Comparison of ENCODE assay signal across 8 cellular contexts in the genomic region with DNA sequence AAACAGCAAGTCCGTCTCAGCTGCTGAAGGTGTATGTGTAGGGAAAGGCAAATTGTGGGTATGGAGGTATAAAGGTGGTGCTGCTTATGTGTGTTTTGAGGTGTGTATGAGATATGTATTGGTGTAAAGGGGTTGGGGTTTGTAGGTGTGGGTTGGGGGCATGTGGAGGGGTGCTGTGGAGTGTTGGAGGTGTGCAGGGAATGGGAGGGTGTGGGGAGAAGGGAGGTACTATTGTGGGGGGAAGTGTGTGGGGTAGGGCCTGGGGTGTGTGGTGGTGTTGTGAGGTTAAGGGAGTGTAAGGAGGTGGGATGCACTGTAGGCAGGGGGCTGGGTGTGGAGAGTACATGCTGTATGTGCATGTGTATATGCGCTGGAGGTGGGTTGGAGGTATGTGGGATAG. TPM values are rescaled to one million over a fixed set of nuclear protein-coding genes. Genes with fewer than 3 reads are reported as not detected.
DNase-seq lines count a peak whose midpoint lies in the region; ATAC-seq and TF ChIP-seq lines count a peak whose summit lies in the region.

No MANE protein-coding gene starts in this region.

- peaks cover 36% of the 10 kb centered on the region for H3K4me1 ChIP-seq in right cardiac atrium (ENCODE audit: control insufficient read depth, insufficient read depth, low read length)
- H3K4me1 ChIP-seq in skeletal muscle tissue (ENCODE audit: control insufficient read depth in 3 of 3, insufficient read depth in 3 of 3, low read length in 3 of 3): peaks cover 50 to 65% (median 61%) of the 10 kb centered on the region in 3 donors

- ATAC-seq in right cardiac atrium: peak; percentile 6 to 31
- no peak for ATAC-seq in activated CD4-positive, CD25-positive, alpha-beta regulatory T cell treated with anti-CD3 and anti-CD28 coated beads, Interleukin-2, amount 50 U/mL, for 24 hours

- H3K9me3 ChIP-seq in right cardiac atrium (ENCODE audit: control insufficient read depth, low read length): no peaks in the 10 kb centered on the region
- H3K9me3 ChIP-seq in skeletal muscle tissue (ENCODE audit: control insufficient read depth in 3 of 3, low read length in 3 of 3): no peaks in the 10 kb centered on the region

- peaks cover 55% of the 10 kb centered on the region for H3K4me1 Mint-ChIP-seq in HFFc6 (ENCODE audit: low read depth)
- H3K4me1 Mint-ChIP-seq in activated naive CD8-positive, alpha-beta T cell treated with anti-CD3 and anti-CD28 coated beads for 36 hours: peaks cover 76% of the 10 kb centered on the region

- H3K27me3 ChIP-seq in right cardiac atrium (ENCODE audit: control insufficient read depth, insufficient read depth): no peaks in the 10 kb centered on the region
- no peaks in the 10 kb centered on the region for H3K27me3 ChIP-seq in skeletal muscle tissue (ENCODE audit: control insufficient read depth in 3 of 3, insufficient read depth in 3 of 3, low read length in 3 of 3)

- H3K36me3 Mint-ChIP-seq in HFFc6 (ENCODE audit: low read depth): peaks cover 5% of the 10 kb centered on the region; the same call in 1 of the 2 replicates
- peaks cover 41% of the 10 kb centered on the region for H3K36me3 Mint-ChIP-seq in activated naive CD8-positive, alpha-beta T cell treated with anti-CD3 and anti-CD28 coated beads for 36 hours

- peak overlapping the region in 1 of 3 donors; percentile 62 for H3K9ac ChIP-seq in skeletal muscle tissue (ENCODE audit: low read depth in 1 of 3, low read length in 3 of 3)

- no peak overlapping the region for H3K4me3 Mint-ChIP-seq in HFFc6
- no peak overlapping the region for H3K4me3 Mint-ChIP-seq in activated naive CD8-positive, alpha-beta T cell treated with anti-CD3 and anti-CD28 coated beads for 36 hours

- TF ChIP-seq CTCF in HFFc6 (IDR thresholded peaks at IDR 0.05): no peak

- peak overlapping the region; percentile 70 for H3K27ac Mint-ChIP-seq in HFFc6
- peak overlapping the region; percentile 90 for H3K27ac Mint-ChIP-seq in activated naive CD8-positive, alpha-beta T cell treated with anti-CD3 and anti-CD28 coated beads for 36 hours

- no peaks in the 10 kb centered on the region; the same call in 1 of the 2 replicates for H3K27me3 Mint-ChIP-seq in HFFc6 (ENCODE audit: insufficient read depth)
- no peaks in the 10 kb centered on the region for H3K27me3 Mint-ChIP-seq in activated naive CD8-positive, alpha-beta T cell treated with anti-CD3 and anti-CD28 coated beads for 36 hours

- intact Hi-C loops in right cardiac atrium (cut with DNase I): no loop called here

- peaks cover under 1 to 7% (median 4%) of the 10 kb centered on the region in 3 donors for H3K36me3 ChIP-seq in skeletal muscle tissue (ENCODE audit: control insufficient read depth in 3 of 3, insufficient read depth in 3 of 3, low read length in 3 of 3)

- H3K9me3 Mint-ChIP-seq in HFFc6: no peaks in the 10 kb centered on the region
- H3K9me3 Mint-ChIP-seq in activated naive CD8-positive, alpha-beta T cell treated with anti-CD3 and anti-CD28 coated beads for 36 hours: peaks cover 2% of the 10 kb centered on the region

- 58% methylated on average over 2 of the region's 2 CpGs for WGBS in right cardiac atrium

- H3K27ac ChIP-seq in right cardiac atrium (ENCODE audit: low read length) (peak overlapping the region; percentile 32), skeletal muscle tissue (ENCODE audit: low read depth, low read length) (peak overlapping the region; percentile 60)

- H3K4me3 ChIP-seq in right cardiac atrium (ENCODE audit: low read length) (no peak overlapping the region), skeletal muscle tissue (ENCODE audit: low read length in 3 of 3) (no peak overlapping the region)

- no peak for DNase-seq in HFFc6
- DNase-seq in activated naive CD8-positive, alpha-beta T cell treated with anti-CD3 and anti-CD28 coated beads for 36 hours: no peak
- DNase-seq in right cardiac atrium: no peak
- no peak for DNase-seq in DMS153 (lab: John Stamatoyannopoulos, UW)
- DNase-seq in dermis blood vessel endothelial cell: no peak
- DNase-seq in AG08396 (ENCODE audit: low spot score): no peak

RNA-seq across cellular contexts. Expression of a gene that starts 15.7 kb away (rescaled TPM):
- total RNA-seq in HFFc6 (2021; fragmentation: NEBNext Ultra II Directional; extraction: Animal tissue kit (Norgen Biotek cat#: 25700)): 10 to 100 TPM; 21.3 to 27.9 (median 27.2) TPM
- total RNA-seq in activated naive CD8-positive, alpha-beta T cell treated with anti-CD3 and anti-CD28 coated beads for 36 hours: 10 to 100 TPM; 48.8 to 55.4 TPM
- 10 to 100 TPM; 31.2 to 37.7 (median 34.2) TPM for total RNA-seq in right cardiac atrium
- polyA plus RNA-seq in right cardiac atrium: 58.0 TPM
- 27.1 TPM for total RNA-seq in skeletal muscle tissue
- total RNA-seq in dermis blood vessel endothelial cell: 22.7 and 44.6 TPM in 2 replicates

RNA-seq across cellular contexts. Expression of a gene that starts 18.7 kb away (rescaled TPM):
- total RNA-seq in HFFc6 (2021; fragmentation: NEBNext Ultra II Directional; extraction: Animal tissue kit (Norgen Biotek cat#: 25700)): 1 to 10 TPM; 5.3 to 7.6 (median 5.8) TPM
- total RNA-seq in activated naive CD8-positive, alpha-beta T cell treated with anti-CD3 and anti-CD28 coated beads for 36 hours: 10 to 100 TPM; 63.1 to 67.4 TPM
- total RNA-seq in right cardiac atrium: 10 to 100 TPM; 15.9 to 20.1 (median 17.3) TPM
- polyA plus RNA-seq in right cardiac atrium: 13.7 TPM
- total RNA-seq in skeletal muscle tissue: 5.2 TPM
- 30.6 and 52.2 TPM in 2 replicates for total RNA-seq in dermis blood vessel endothelial cell

Comparison
In these comparisons a context has a peak if more than half of its experiments do, and no peak if none do; other contexts are left out.
1. ATAC-seq: peak in right cardiac atrium (2 of 2); none in activated CD4-positive, CD25-positive, alpha-beta regulatory T cell treated with anti-CD3 and anti-CD28 coated beads, Interleukin-2, amount 50 U/mL, for 24 hours (0 of 2).